In the genomic region with DNA sequence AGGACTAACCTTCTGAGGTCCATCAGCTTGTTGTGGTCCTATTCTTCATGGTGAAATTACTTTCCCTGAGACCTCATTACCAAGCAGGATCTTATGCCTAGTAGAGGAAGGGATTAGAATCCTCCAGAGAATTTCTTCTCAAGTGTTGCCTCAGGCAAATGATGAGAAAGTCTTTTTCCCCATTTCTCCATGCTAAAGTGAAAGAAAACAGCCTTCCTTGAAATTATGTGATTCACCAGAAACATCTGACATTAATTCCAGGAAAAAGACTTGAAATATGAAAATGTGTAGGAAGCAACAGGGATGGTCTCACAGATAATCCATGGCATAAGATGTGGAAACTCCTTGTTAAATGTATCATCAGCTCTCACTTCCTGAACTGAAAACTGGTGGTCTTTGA, we compare ENCODE assay signal across 25 cellular contexts. TPM values are rescaled to one million over a fixed set of nuclear protein-coding genes. Genes with fewer than 3 reads are reported as not detected.
DNase-seq lines count a peak whose midpoint lies in the region; ATAC-seq and TF ChIP-seq lines count a peak whose summit lies in the region.
"Had no signal": no experiment of that assay in that cellular context is flagged by ENCODE, and none has a peak within 500 bp of the region (broad histone marks: within the 10 kb centered on the region; RNA-seq: fewer than 3 reads in every experiment).

No MANE protein-coding gene starts in this region.

- H3K4me2 ChIP-seq in PC-9, result no peak overlapping the region
- H3K4me2 ChIP-seq: BLaER1, hepatocyte had no signal

- H3K4me3 ChIP-seq in subcutaneous abdominal adipose tissue (ENCODE audit: low read depth in 1 of 5, low read length in 5 of 5) (no peak overlapping the region), PC-9 (no peak overlapping the region)
- H3K4me3 ChIP-seq: BLaER1, coronary artery, gastroesophageal sphincter, hepatocyte, ovary, suprapubic skin had no signal

- ATAC-seq in Right ventricle myocardium inferior, result no peak
- ATAC-seq: gastroesophageal sphincter; stimulated activated memory B cell treated with anti-CD40 and anti-IgM and Interleukin-4, amounts not matched to agents 10 μg/mL and 1 μg/mL and 100 μg/mL, for 72 hours had no signal

- no peaks in the 10 kb centered on the region for H3F3A ChIP-seq in PC-9 (ENCODE audit: insufficient read depth, low read depth)

- TF ChIP-seq CTCF in PC-9 (conservative IDR thresholded peaks at IDR 0.05), result no peak

- H2AFZ ChIP-seq in PC-9, result no peak overlapping the region
- H2AFZ ChIP-seq: hepatocyte had no signal

- BruUV-seq in PC-9 (replicated peaks; lab: Mats Ljungman, UMichigan), result no TSS peak

- DNase-seq in GM03348 (ENCODE audit: low spot score) (peak; percentile 47), amniotic epithelial cell (ENCODE audit: low read depth) (peak; percentile 26), fibroblast of the conjunctiva (ENCODE audit: low read depth) (peak; percentile 39), NCI-H1105 (lab: John Stamatoyannopoulos, UW) (no peak), PC-9 (no peak), Right ventricle myocardium inferior (ENCODE audit: missing footprints) (no peak)
- no peak for DNase-seq in activated CD4-positive, alpha-beta T cell treated with anti-CD3 and anti-CD28 coated beads for 1 hour
- DNase-seq: activated CD4-positive, alpha-beta T cell treated with anti-CD3 and anti-CD28 coated beads for 4 hours; activated effector memory CD4-positive, alpha-beta T cell treated with Interleukin-2 at 50 U/mL for 16 hours; activated T-cell treated with anti-CD3 and anti-CD28 coated beads, Interleukin-2, amount 50 U/mL, for 1 hour; effector memory CD4-positive, alpha-beta T cell; mammary epithelial cell; NCI-H1694; NCI-H82; nephron progenitor cell; ovary; T1000 had no signal

- peak overlapping the region; percentile 19 for H3K27ac ChIP-seq in subcutaneous abdominal adipose tissue (ENCODE audit: low read depth, low read length)
- H3K27ac ChIP-seq in PC-9, result no peak overlapping the region
- H3K27ac ChIP-seq: BLaER1, coronary artery, gastroesophageal sphincter, hepatocyte, ovary, suprapubic skin, VCaP had no signal

- POLR2A ChIA-PET in PC-9 (lab: Charles Lee; ENCODE audit: unreplicated experiment), result no interaction called here

- H3K9me2 ChIP-seq in PC-9 (ENCODE audit: insufficient read depth), result no peaks in the 10 kb centered on the region

- H3K27me3 ChIP-seq in subcutaneous abdominal adipose tissue (ENCODE audit: control insufficient read depth in 5 of 5, insufficient read depth in 4 of 5, low read length in 5 of 5), result no peaks in the 10 kb centered on the region
- H3K27me3 ChIP-seq in PC-9 (ENCODE audit: insufficient read depth, low read depth), result no peaks in the 10 kb centered on the region
- H3K27me3 ChIP-seq: BLaER1, gastroesophageal sphincter, hepatocyte, ovary, suprapubic skin had no signal

- no peaks in the 10 kb centered on the region for H4K20me1 ChIP-seq in PC-9 (ENCODE audit: insufficient read depth)
- H4K20me1 ChIP-seq: BLaER1 had no signal

- intact Hi-C loops in PC-9 (cut with micrococcal nuclease; ENCODE audit: unreplicated experiment) (no loop called here), Right ventricle myocardium inferior (cut with DNase I) (no loop called here)

- H3K36me3 ChIP-seq in subcutaneous abdominal adipose tissue (ENCODE audit: control insufficient read depth in 5 of 5, insufficient read depth in 5 of 5, low read length in 5 of 5), result no peaks in the 10 kb centered on the region
- no peaks in the 10 kb centered on the region for H3K36me3 ChIP-seq in PC-9 (ENCODE audit: low read depth)
- H3K36me3 ChIP-seq: BLaER1, gastroesophageal sphincter, ovary, suprapubic skin had no signal

- H3K4me1 ChIP-seq in subcutaneous abdominal adipose tissue (ENCODE audit: control insufficient read depth in 5 of 5, insufficient read depth in 5 of 5, low read length in 5 of 5), result peaks cover 0 to 3% (median 0%) of the 10 kb centered on the region in 5 donors
- no peaks in the 10 kb centered on the region for H3K4me1 ChIP-seq in PC-9 (replicated peaks; ENCODE audit: insufficient read depth)
- H3K4me1 ChIP-seq: BLaER1, suprapubic skin had no signal

- H3K79me2 ChIP-seq in PC-9 (ENCODE audit: low read depth), result no peaks in the 10 kb centered on the region
- H3K79me2 ChIP-seq: hepatocyte had no signal

- CTCF ChIA-PET in PC-9 (lab: Charles Lee), result no interaction called here

- H3K9me3 ChIP-seq in subcutaneous abdominal adipose tissue (ENCODE audit: control insufficient read depth in 5 of 5, low read length in 5 of 5) (peaks cover 0 to 7% (median 5%) of the 10 kb centered on the region in 5 donors), PC-9 (ENCODE audit: insufficient read depth, low read depth) (peaks cover 27% of the 10 kb centered on the region; the same call in 1 of the 2 replicates)
- H3K9me3 ChIP-seq: ovary, suprapubic skin had no signal

- H3K9ac ChIP-seq in subcutaneous abdominal adipose tissue (ENCODE audit: low read length in 5 of 5), result no peak overlapping the region
- H3K9ac ChIP-seq: BLaER1 had no signal

RNA-seq across cellular contexts. Expression of a gene that starts 17.9 kb away (rescaled TPM):
- total RNA-seq in PC-9 (2021), result 3.4 and 4.2 TPM in 2 replicates
- 40.7 TPM for total RNA-seq in Right ventricle myocardium inferior

Comparison
In these comparisons a context has a peak if more than half of its experiments do, and no peak if none do; other contexts are left out.
1. DNase-seq: peak in GM03348 (single experiment), amniotic epithelial cell (single experiment) and fibroblast of the conjunctiva (single experiment); none in NCI-H1105 (single experiment), activated CD4-positive, alpha-beta T cell treated with anti-CD3 and anti-CD28 coated beads for 1 hour (single experiment), PC-9 (0 of 2) and Right ventricle myocardium inferior (single experiment).